10 cellular contexts compared by ENCODE assay signal in the genomic region with DNA sequence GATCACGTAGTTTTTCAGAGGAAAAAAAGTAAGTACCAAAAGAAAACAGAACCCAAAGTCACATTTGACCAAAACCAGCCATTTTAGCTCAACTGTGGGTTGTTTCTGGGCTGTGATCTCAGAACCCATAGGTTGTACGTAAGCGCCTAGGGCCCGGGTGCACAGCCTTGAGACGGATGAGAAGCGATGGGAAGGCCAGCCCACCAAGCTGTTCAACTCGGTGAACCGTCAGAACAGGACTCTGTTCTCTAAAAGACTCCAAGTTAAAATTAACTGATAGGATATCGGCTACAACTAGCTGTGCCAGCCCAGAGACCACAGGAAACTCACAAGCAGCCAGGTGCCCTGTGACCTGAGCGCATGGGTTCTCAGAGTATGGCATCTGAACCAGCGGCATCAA.
"Had no signal": no experiment of that assay in that cellular context is flagged by ENCODE, and none has a peak within 500 bp of the region (broad histone marks: within the 10 kb centered on the region; RNA-seq: fewer than 3 reads in every experiment).

No MANE protein-coding gene starts in this region.

- H3K4me3 ChIP-seq: cardiac muscle cell, coronary artery, SJSA1, testis had no signal

- H3K27me3 ChIP-seq: cardiac muscle cell, SJSA1, testis had no signal

- ATAC-seq: activated CD4-positive, CD25-positive, alpha-beta regulatory T cell treated with anti-CD3 and anti-CD28 coated beads, Interleukin-2, amount 50 U/mL, for 24 hours; stimulated activated naive CD8-positive, alpha-beta T cell treated with anti-CD3 and anti-CD28 coated beads, Interleukin-15, amount 100 ng/mL, for 72 hours had no signal

- H3K9me3 ChIP-seq: SJSA1, testis had no signal

- H3K9me3 Mint-ChIP-seq: stimulated activated naive CD8-positive, alpha-beta T cell treated with anti-CD3 and anti-CD28 coated beads, Interleukin-15, amount 100 ng/mL, for 72 hours had no signal

- H3K4me3 Mint-ChIP-seq: stimulated activated naive CD8-positive, alpha-beta T cell treated with anti-CD3 and anti-CD28 coated beads, Interleukin-15, amount 100 ng/mL, for 72 hours had no signal

- H3K4me1 ChIP-seq: SJSA1 had no signal

- H3K27me3 Mint-ChIP-seq: stimulated activated naive CD8-positive, alpha-beta T cell treated with anti-CD3 and anti-CD28 coated beads, Interleukin-15, amount 100 ng/mL, for 72 hours had no signal

- DNase-seq: activated naive CD4-positive, alpha-beta T cell; anterior cingulate cortex; effector CD8-positive, alpha-beta T cell; hypothalamus; stimulated activated naive CD8-positive, alpha-beta T cell treated with anti-CD3 and anti-CD28 coated beads, Interleukin-15, amount 100 ng/mL, for 72 hours; testis had no signal

- H3K27ac ChIP-seq: coronary artery, SJSA1 had no signal
